In the genomic region with DNA sequence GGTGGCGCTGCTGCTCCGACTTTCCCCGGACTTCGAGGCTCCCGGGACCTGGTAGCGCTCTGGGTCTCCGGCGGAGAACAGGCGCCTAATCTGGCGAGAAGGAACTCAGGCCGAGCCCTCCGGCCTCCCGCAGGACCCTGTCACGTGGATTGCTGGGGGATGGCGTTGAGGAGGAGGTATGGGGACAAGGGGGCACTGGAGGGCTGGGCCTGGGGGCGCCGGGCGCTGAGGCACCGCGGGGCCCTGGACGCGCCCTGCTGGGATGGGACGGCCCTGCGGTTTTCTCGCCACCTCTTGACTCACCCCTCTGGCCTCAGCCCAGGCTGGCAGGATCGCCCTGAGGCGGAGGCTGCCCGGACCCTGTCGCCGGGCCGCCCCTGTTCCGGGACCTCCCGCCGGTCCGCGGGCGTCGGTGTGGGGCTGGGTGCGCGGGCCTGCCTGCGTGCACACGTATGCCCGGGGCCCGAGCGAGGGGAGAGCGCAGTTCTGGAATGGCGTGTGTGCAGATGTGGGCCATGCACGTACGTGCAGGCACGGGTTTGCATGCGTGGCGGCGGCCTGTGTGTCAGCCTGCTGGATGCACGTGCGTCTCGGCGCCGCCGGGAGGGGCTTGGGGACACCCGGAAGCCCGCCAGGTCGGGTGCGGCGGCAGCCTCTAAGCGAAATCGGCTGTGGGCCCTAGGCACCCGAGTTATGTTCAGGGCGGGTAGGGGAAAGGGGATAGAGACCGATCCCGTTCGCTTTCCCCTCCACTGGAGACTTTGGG, we compare ENCODE assay signal across 8 cellular contexts. TPM values are rescaled to one million over a fixed set of nuclear protein-coding genes. Genes with fewer than 3 reads are reported as not detected.
DNase-seq lines count a peak whose midpoint lies in the region; ATAC-seq, FAIRE-seq and TF ChIP-seq lines count a peak whose summit lies in the region.

No MANE protein-coding gene starts in this region.

- H4K20me1 ChIP-seq in HepG2 (ENCODE audit: insufficient read depth, low read length): peaks cover 47% of the 10 kb centered on the region

- peaks cover 16% of the 10 kb centered on the region for H3K36me3 Mint-ChIP-seq in activated CD4-positive, alpha-beta T cell treated with anti-CD3 and anti-CD28 coated beads for 36 hours (ENCODE audit: low read depth)

- H3K4me2 ChIP-seq in HepG2 (ENCODE audit: low read depth, low read length): peak overlapping the region; percentile 95

- H3K27ac ChIP-seq in cingulate gyrus (ENCODE audit: low read depth, low read length) (peak overlapping the region; percentile 39), HepG2 (ENCODE audit: extremely low read length, insufficient read depth, low read length) (peak overlapping the region; percentile 80)

- no peak overlapping the region for H2AFZ ChIP-seq in HepG2 (ENCODE audit: low read length)

- peak; percentile 59 for ATAC-seq in activated CD4-positive, alpha-beta T cell treated with anti-CD3 and anti-CD28 coated beads for 36 hours
- peak; percentile 11 for ATAC-seq in HepG2
- ATAC-seq in GM18858 (IDR thresholded peaks at IDR 0.05; ENCODE audit: unreplicated experiment): no peak

- in situ Hi-C loops in HepG2 (cut with HindIII; ENCODE audit: extremely low pct_ligation_motif_present, low pct_unique_long_range_greater_than_20kb): loop anchor here (5.0 kb wide), 1 partner anchor 50 kb away; no protein-coding TSS in a partner anchor

- peak overlapping the region; percentile 88 to 98 (median 91) for H3K4me3 ChIP-seq in HepG2 (replicated peaks in 1 of 3; ENCODE audit: insufficient read depth in 1 of 3, low read depth in 2 of 3, low read length in 3 of 3)

- H3K27me3 Mint-ChIP-seq in activated CD4-positive, alpha-beta T cell treated with anti-CD3 and anti-CD28 coated beads for 36 hours: no peaks in the 10 kb centered on the region

- TF ChIP-seq POLR2A in GM10847 (IDR thresholded peaks at IDR 0.05; ENCODE audit: extremely low read depth, insufficient read length) (peak; percentile 53), H54 (IDR thresholded peaks at IDR 0.05; ENCODE audit: low read depth, low read length) (no peak), HepG2 (IDR thresholded peaks at IDR 0.05; ENCODE audit: insufficient read depth in 1 of 2, low read depth in 2 of 2, low read length in 2 of 2) (no peak; a peak in 1 of 4 replicates)

- H3K9me3 ChIP-seq in HepG2 (ENCODE audit: low read length): no peaks in the 10 kb centered on the region

- peaks cover 11 to 22% of the 10 kb centered on the region in 2 experiments; a peak in 4 of 5 replicates for H3K36me3 ChIP-seq in HepG2 (replicated peaks in 1 of 2; ENCODE audit: control insufficient read depth in 1 of 2, insufficient read depth in 2 of 2, low read length in 2 of 2)

- H3K27ac Mint-ChIP-seq in activated CD4-positive, alpha-beta T cell treated with anti-CD3 and anti-CD28 coated beads for 36 hours: peak overlapping the region; percentile 89

- H3K27me3 ChIP-seq in HepG2 (ENCODE audit: control insufficient read depth in 1 of 2, insufficient read depth in 2 of 2, low read length in 2 of 2): no peaks in the 10 kb centered on the region; a peak in 1 of 5 replicates

- no peak for TF ChIP-seq RAD21 in HepG2 (CRISPR knock-in tag; IDR thresholded peaks at IDR 0.05)

- no peak; the same call in 1 of the 2 replicates for TF ChIP-seq CTCF in HepG2 (CRISPR knock-in tag; IDR thresholded peaks at IDR 0.05)

- peaks cover 66% of the 10 kb centered on the region for H3K79me2 ChIP-seq in HepG2 (ENCODE audit: insufficient read depth, low read length)

- peaks cover 34% of the 10 kb centered on the region for H3K4me1 Mint-ChIP-seq in activated CD4-positive, alpha-beta T cell treated with anti-CD3 and anti-CD28 coated beads for 36 hours

- peak overlapping the region; percentile 93 for H3K9ac ChIP-seq in HepG2 (ENCODE audit: insufficient read depth, low read depth, low read length)

- H3K9me3 Mint-ChIP-seq in activated CD4-positive, alpha-beta T cell treated with anti-CD3 and anti-CD28 coated beads for 36 hours (ENCODE audit: low read depth): no peaks in the 10 kb centered on the region

- POLR2A ChIA-PET in activated CD4-positive, alpha-beta T cell treated with anti-CD3 and anti-CD28 coated beads for 36 hours (lab: Charles Lee): interaction anchor here (0.5 to 1.2 kb wide), 3 partner anchors 35 to 208 kb away, joined by 3 read pairs; partner anchors contain the start of genes PPCDC and SCAMP5
- POLR2A ChIA-PET in HepG2 (lab: Yijun Ruan, JAX): interaction anchor here (0.8 to 6.8 kb wide), 13 partner anchors 10 to 179 kb away, joined by 3 to 151 read pairs (median 8); partner anchors contain the start of gene PPCDC

- no peak for FAIRE-seq in H54 (lab: Jason Lieb, UNC)
- no peak for FAIRE-seq in HepG2 (lab: Jason Lieb, UNC)

- TF ChIP-seq EP300 in HepG2 (IDR thresholded peaks at IDR 0.05; ENCODE audit: low read depth in 2 of 2, low read length in 2 of 2): no peak
- no peak; the same call in 1 of the 2 replicates for TF ChIP-seq EP300 in HepG2 (CRISPR knock-in tag; IDR thresholded peaks at IDR 0.05; ENCODE audit: borderline replicate concordance)

- intact Hi-C loops in activated CD4-positive, alpha-beta T cell treated with anti-CD3 and anti-CD28 coated beads for 36 hours (cut with DNase I, micrococcal nuclease): loop anchor here (1.0 to 10.0 kb wide), 22 partner anchors 94 to 1208 kb away; partner anchors contain the start of genes CSK (in 2 of the 2), SCAMP2 (in 2 of the 2), SIN3A (in 2 of the 2) and CLK3 (in 1 of the 2)
- intact Hi-C loops in HepG2 (cut with micrococcal nuclease; ENCODE audit: unreplicated experiment): loop anchor here (1.0 kb wide), 1 partner anchor 62 kb away; no protein-coding TSS in a partner anchor

- peak overlapping the region; percentile 86 for H3K4me3 Mint-ChIP-seq in activated CD4-positive, alpha-beta T cell treated with anti-CD3 and anti-CD28 coated beads for 36 hours

- H3K4me1 ChIP-seq in HepG2 (ENCODE audit: insufficient read depth, low read length): peaks cover 77% of the 10 kb centered on the region

- WGBS in HepG2 (ENCODE audit: low lambda C conversion rate): 0% methylated on average over 4 of the region's 71 CpGs

- BruUV-seq in HepG2 (replicated peaks; lab: Mats Ljungman, UMichigan): no TSS peak

- CTCF ChIA-PET in activated CD4-positive, alpha-beta T cell treated with anti-CD3 and anti-CD28 coated beads for 36 hours (lab: Charles Lee): interaction anchor here (0.9 to 4.3 kb wide), 6 partner anchors 11 to 246 kb away, joined by 3 to 64 read pairs (median 6); partner anchors contain the start of genes PPCDC and RPP25
- CTCF ChIA-PET in HepG2 (lab: Yijun Ruan, JAX; ENCODE audit: low intra/inter-chr PET ratio, low total read pairs): interaction anchor here (1.8 to 5.1 kb wide), 3 partner anchors 57 to 173 kb away, joined by 7 to 54 read pairs (median 10); no protein-coding TSS in a partner anchor

- DNase-seq in H54 (ENCODE audit: insufficient read length, low spot score): peak; percentile 81
- peak; percentile 60 for DNase-seq in MV-4-11 (lab: John Stamatoyannopoulos, UW)
- DNase-seq in activated CD4-positive, alpha-beta T cell treated with anti-CD3 and anti-CD28 coated beads for 36 hours: peak; percentile 93
- DNase-seq in HepG2 (ENCODE audit: low spot score): peak; percentile 38
- DNase-seq in stimulated activated CD4-positive, alpha-beta T cell treated with anti-CD3 and anti-CD28 coated beads, Interleukin-4, amount 100 ng/mL, for 48 hours (ENCODE audit: low read depth in 2 of 2): peak; percentile 78 to 84

RNA-seq across cellular contexts. Expression of gene C15orf39, which starts 0.8 kb away (rescaled TPM):
- total RNA-seq in activated CD4-positive, alpha-beta T cell treated with anti-CD3 and anti-CD28 coated beads for 36 hours: 10 to 100 TPM; 18.6 to 25.1 TPM
- 13.5 and 17.5 TPM in 2 replicates for total RNA-seq in HepG2 (2016; rRNA removed; fragmentation: Illumina TruSeq; extraction: Trizol)
- total RNA-seq in HepG2 (2016; cell fraction: cytosol; rRNA removed; fragmentation: Illumina TruSeq; extraction: Trizol; ENCODE audit: low read depth): 3.3 and 3.4 TPM in 2 replicates
- 14.9 and 16.1 TPM in 2 replicates for total RNA-seq in HepG2 (2016; cell fraction: insoluble cytoplasmic fraction; rRNA removed; fragmentation: Illumina TruSeq; extraction: Trizol)
- total RNA-seq in HepG2 (2016; cell fraction: membrane; rRNA removed; fragmentation: Illumina TruSeq; extraction: Trizol): 10.8 and 11.9 TPM in 2 replicates
- 15.0 and 15.3 TPM in 2 replicates for total RNA-seq in HepG2 (2016; cell fraction: nucleus; rRNA removed; fragmentation: Illumina TruSeq; extraction: Trizol)
- 6.2 and 8.1 TPM in 2 replicates for polyA plus RNA-seq in HepG2 (2011; rRNA removed)
- polyA plus RNA-seq in HepG2 (2011; cell fraction: cytosol; rRNA removed): 3.4 and 5.1 TPM in 2 replicates
- 22.0 and 24.2 TPM in 2 replicates for polyA plus RNA-seq in HepG2 (2011; cell fraction: nucleus; rRNA removed)
- polyA plus RNA-seq in HepG2 (2012): 14.6 and 19.5 TPM in 2 replicates
- polyA plus RNA-seq in HepG2 (2016; cell fraction: cytosol; fragmentation: Illumina TruSeq; extraction: Trizol; ENCODE audit: low read depth): 1.9 and 2.1 TPM in 2 replicates
- polyA plus RNA-seq in HepG2 (2016; cell fraction: insoluble cytoplasmic fraction; fragmentation: Illumina TruSeq; extraction: Trizol; ENCODE audit: low read depth): 20.1 and 30.7 TPM in 2 replicates
- polyA plus RNA-seq in HepG2 (2016; cell fraction: membrane; fragmentation: Illumina TruSeq; extraction: Trizol; ENCODE audit: low read depth): 5.4 and 6.0 TPM in 2 replicates
- 23.1 and 30.5 TPM in 2 replicates for polyA plus RNA-seq in HepG2 (2016; cell fraction: nucleus; fragmentation: Illumina TruSeq; extraction: Trizol; ENCODE audit: insufficient read depth, low read depth)
- 26.0 and 33.5 TPM in 2 replicates for polyA minus RNA-seq in HepG2 (2011; rRNA and poly(A)+ RNA removed; ENCODE audit: low replicate concordance)
- 17.1 and 17.5 TPM in 2 replicates for polyA minus RNA-seq in HepG2 (2011; cell fraction: cytosol; rRNA and poly(A)+ RNA removed)
- polyA minus RNA-seq in HepG2 (2011; cell fraction: nucleus; rRNA and poly(A)+ RNA removed): 20.3 and 23.0 TPM in 2 replicates

RNA-seq across cellular contexts. Expression of gene GOLGA6C, which starts 55.7 kb away (rescaled TPM):
- not detected for total RNA-seq in activated CD4-positive, alpha-beta T cell treated with anti-CD3 and anti-CD28 coated beads for 36 hours
- total RNA-seq in HepG2 (2016; rRNA removed; fragmentation: Illumina TruSeq; extraction: Trizol): not detected in 2 replicates
- not detected in 2 replicates for total RNA-seq in HepG2 (2016; cell fraction: cytosol; rRNA removed; fragmentation: Illumina TruSeq; extraction: Trizol; ENCODE audit: low read depth)
- total RNA-seq in HepG2 (2016; cell fraction: insoluble cytoplasmic fraction; rRNA removed; fragmentation: Illumina TruSeq; extraction: Trizol): 0.09 TPM in 1 of 2 replicates, not detected in the other
- total RNA-seq in HepG2 (2016; cell fraction: membrane; rRNA removed; fragmentation: Illumina TruSeq; extraction: Trizol): not detected in 2 replicates
- not detected in 2 replicates for total RNA-seq in HepG2 (2016; cell fraction: nucleus; rRNA removed; fragmentation: Illumina TruSeq; extraction: Trizol)
- not detected in 2 replicates for polyA plus RNA-seq in HepG2 (2011; rRNA removed)
- polyA plus RNA-seq in HepG2 (2011; cell fraction: cytosol; rRNA removed): not detected in 2 replicates
- polyA plus RNA-seq in HepG2 (2011; cell fraction: nucleus; rRNA removed): 0.07 and 0.11 TPM in 2 replicates
- not detected in 2 replicates for polyA plus RNA-seq in HepG2 (2012)
- not detected in 2 replicates for polyA plus RNA-seq in HepG2 (2016; cell fraction: cytosol; fragmentation: Illumina TruSeq; extraction: Trizol; ENCODE audit: low read depth)
- not detected in 2 replicates for polyA plus RNA-seq in HepG2 (2016; cell fraction: insoluble cytoplasmic fraction; fragmentation: Illumina TruSeq; extraction: Trizol; ENCODE audit: low read depth)
- polyA plus RNA-seq in HepG2 (2016; cell fraction: membrane; fragmentation: Illumina TruSeq; extraction: Trizol; ENCODE audit: low read depth): not detected in 2 replicates
- polyA plus RNA-seq in HepG2 (2016; cell fraction: nucleus; fragmentation: Illumina TruSeq; extraction: Trizol; ENCODE audit: insufficient read depth, low read depth): not detected in 2 replicates
- polyA minus RNA-seq in HepG2 (2011; rRNA and poly(A)+ RNA removed; ENCODE audit: low replicate concordance): not detected in 2 replicates
- not detected in 2 replicates for polyA minus RNA-seq in HepG2 (2011; cell fraction: cytosol; rRNA and poly(A)+ RNA removed)
- not detected in 2 replicates for polyA minus RNA-seq in HepG2 (2011; cell fraction: nucleus; rRNA and poly(A)+ RNA removed)

Comparison
In these comparisons a context has a peak if more than half of its experiments do, and no peak if none do; other contexts are left out.
1. DNase-seq: peak in every context shown above with its lines; median percentile 93 in activated CD4-positive, alpha-beta T cell treated with anti-CD3 and anti-CD28 coated beads for 36 hours; 81 in H54; 81 in stimulated activated CD4-positive, alpha-beta T cell treated with anti-CD3 and anti-CD28 coated beads, Interleukin-4, amount 100 ng/mL, for 48 hours; 60 in MV-4-11; 38 in HepG2.